Comparison of ENCODE assay signal across 17 cellular contexts in genomic region chr2:149129433-149129832, GRCh38.
DNase-seq lines count a peak whose midpoint lies in the region; ATAC-seq and TF ChIP-seq lines count a peak whose summit lies in the region.
"Had no signal": no experiment of that assay in that cellular context is flagged by ENCODE, and none has a peak within 500 bp of the region (broad histone marks: within the 10 kb centered on the region; RNA-seq: fewer than 3 reads in every experiment).

No MANE protein-coding gene starts in this region.

- H3K27ac ChIP-seq in BLaER1 treated with 17β-estradiol and CSF1 and Interleukin-3, amounts not matched to agents 10 nM and 100 nM: peak overlapping the region in 1 of 11 experiments; percentile 57; a peak in 2 of 22 replicates
- H3K27ac ChIP-seq in mammary epithelial cell (ENCODE audit: insufficient read depth, low read depth, low read length): no peak overlapping the region
- H3K27ac ChIP-seq: neutrophil, tibial nerve had no signal

- DNase-seq in NOMO-1 treated with dmso at 0.1 percent for 144 hours (lab: John Stamatoyannopoulos, UW; ENCODE audit: unreplicated experiment): peak; percentile 47
- peak; percentile 52 for DNase-seq in iris pigment epithelial cell (ENCODE audit: low read depth)
- DNase-seq in GF-D8 (lab: John Stamatoyannopoulos, UW): no peak
- DNase-seq in NK-92 treated with Interleukin-12 subunit alpha and Interleukin-12 subunit beta, amount 100 ng/mL, for 24 hours (lab: John Stamatoyannopoulos, UW): no peak
- DNase-seq in mammary epithelial cell: no peak
- DNase-seq: activated CD4-positive, alpha-beta T cell treated with anti-CD3 and anti-CD28 coated beads, Interleukin-2, amount 50 U/mL, for 4 hours; activated naive CD8-positive, alpha-beta T cell treated with anti-CD3 and anti-CD28 coated beads, Interleukin-2, amount 10 ng/mL, durations not matched to agents 7 days and 5 days; activated T-cell treated with anti-CD3 and anti-CD28 coated beads, Interleukin-2, amount 50 U/mL, for 4 hours; DMS 273 treated with DMSO at 0.1 percent for 48 hours; H7; immature natural killer cell; SHP77 treated with DMSO at 0.1 percent for 48 hours had no signal

- H4K20me1 ChIP-seq in BLaER1 treated with 17β-estradiol and CSF1 and Interleukin-3, amounts not matched to agents 10 nM and 100 nM: peaks cover 0 to 14% (median 0%) of the 10 kb centered on the region in 11 experiments; a peak in 6 of 22 replicates
- H4K20me1 ChIP-seq in mammary epithelial cell (ENCODE audit: insufficient read depth, low read length): no peaks in the 10 kb centered on the region

- H3K4me2 ChIP-seq in BLaER1 treated with 17β-estradiol and CSF1 and Interleukin-3, amounts not matched to agents 10 nM and 100 nM: peak overlapping the region; percentile 58 to 94 (median 82)
- H3K4me2 ChIP-seq in mammary epithelial cell (ENCODE audit: insufficient read depth, low read depth, low read length): no peak overlapping the region

- intact Hi-C loops in mammary epithelial cell (cut with micrococcal nuclease): no loop called here

- in situ Hi-C loops in mammary epithelial cell (cut with MboI; ENCODE audit: low sequenced_read_pairs in 2 of 2): no loop called here

- H2AFZ ChIP-seq in mammary epithelial cell (ENCODE audit: low read depth, low read length): no peak overlapping the region

- no peaks in the 10 kb centered on the region for H3K36me3 ChIP-seq in BLaER1 treated with 17β-estradiol and CSF1 and Interleukin-3, amounts not matched to agents 10 nM and 100 nM
- no peaks in the 10 kb centered on the region for H3K36me3 ChIP-seq in mammary epithelial cell (ENCODE audit: insufficient read depth, low read length)
- H3K36me3 ChIP-seq: neutrophil, tibial nerve had no signal

- dilution Hi-C loops in mammary epithelial cell (cut with HindIII; ENCODE audit: low sequenced_read_pairs): loop anchor here (5.0 kb wide), 1 partner anchor 68 kb away; no protein-coding TSS in a partner anchor

- 79% methylated on average over 2 of the region's 2 CpGs for WGBS in mammary epithelial cell (ENCODE audit: low coverage, missing lambda C conversion rate)

- peaks cover 12 to 69% (median 37%) of the 10 kb centered on the region in 10 experiments for H3K4me1 ChIP-seq in BLaER1 treated with 17β-estradiol and CSF1 and Interleukin-3, amounts not matched to agents 10 nM and 100 nM
- H3K4me1 ChIP-seq in mammary epithelial cell (ENCODE audit: insufficient read depth, low read length): no peaks in the 10 kb centered on the region
- H3K4me1 ChIP-seq: tibial nerve had no signal

- CTCF ChIA-PET in mammary epithelial cell (lab: Charles Lee; ENCODE audit: low non-redundant PET): no interaction called here

- BruUV-seq in mammary epithelial cell (replicated peaks; lab: Mats Ljungman, UMichigan): no TSS peak

- H3K9me3 ChIP-seq in BLaER1 treated with 17β-estradiol and CSF1 and Interleukin-3, amounts not matched to agents 10 nM and 100 nM (replicated peaks in 1 of 11): peaks cover 0 to 6% (median 0%) of the 10 kb centered on the region in 11 experiments; a peak in 1 of 22 replicates
- H3K9me3 ChIP-seq in mammary epithelial cell (replicated peaks; ENCODE audit: insufficient read depth, low read length): no peaks in the 10 kb centered on the region
- H3K9me3 ChIP-seq: neutrophil, tibial nerve had no signal

- no peaks in the 10 kb centered on the region for H3K79me2 ChIP-seq in mammary epithelial cell (ENCODE audit: insufficient read depth, low read length)

- no peak for TF ChIP-seq CTCF in mammary epithelial cell (conservative IDR thresholded peaks at IDR 0.05 in 1 of 2, IDR thresholded peaks at IDR 0.05 in 1 of 2; ENCODE audit: extremely low read depth in 1 of 2, insufficient read depth in 1 of 2, low read depth in 1 of 2, low read length in 2 of 2)

- H3K4me3 ChIP-seq in BLaER1 treated with 17β-estradiol and CSF1 and Interleukin-3, amounts not matched to agents 10 nM and 100 nM: peak overlapping the region in 2 of 10 experiments; percentile 15 to 19; a peak in 2 of 20 replicates
- H3K4me3 ChIP-seq in mammary epithelial cell (replicated peaks in 1 of 3; ENCODE audit: insufficient read depth in 1 of 3, low read depth in 2 of 3, low read length in 3 of 3): no peak overlapping the region
- H3K4me3 ChIP-seq: tibial nerve had no signal

- ATAC-seq in HG03064 (IDR thresholded peaks at IDR 0.05; ENCODE audit: low read depth, unreplicated experiment) (peak; percentile 63), GM21737 (IDR thresholded peaks at IDR 0.05; ENCODE audit: unreplicated experiment) (no peak)
- ATAC-seq: activated T-cell treated with anti-CD3 and anti-CD28 coated beads, Interleukin-2, amount 50 U/mL, for 4 hours had no signal

- peak overlapping the region in 1 of 11 experiments; percentile 19; a peak in 1 of 22 replicates for H3K9ac ChIP-seq in BLaER1 treated with 17β-estradiol and CSF1 and Interleukin-3, amounts not matched to agents 10 nM and 100 nM
- H3K9ac ChIP-seq in mammary epithelial cell (ENCODE audit: insufficient read depth, low read length): no peak overlapping the region

- peaks cover 0 to 93% (median 45%) of the 10 kb centered on the region in 11 experiments; a peak in 17 of 22 replicates for H3K27me3 ChIP-seq in BLaER1 treated with 17β-estradiol and CSF1 and Interleukin-3, amounts not matched to agents 10 nM and 100 nM
- H3K27me3 ChIP-seq in mammary epithelial cell (ENCODE audit: insufficient read depth, low read length): no peaks in the 10 kb centered on the region
- H3K27me3 ChIP-seq: tibial nerve had no signal

Comparison
In these comparisons a context has a peak if more than half of its experiments do, and no peak if none do; other contexts are left out.
1. DNase-seq: peak in NOMO-1 treated with dmso at 0.1 percent for 144 hours (single experiment) and iris pigment epithelial cell (single experiment); none in GF-D8 (single experiment), NK-92 treated with Interleukin-12 subunit alpha and Interleukin-12 subunit beta, amount 100 ng/mL, for 24 hours (single experiment) and mammary epithelial cell (single experiment).